In genomic region chr7:52261052-52261451, GRCh38 we compare ENCODE assay signal across 14 cellular contexts.
DNase-seq lines count a peak whose midpoint lies in the region; ATAC-seq and TF ChIP-seq lines count a peak whose summit lies in the region.
"Had no signal": no experiment of that assay in that cellular context is flagged by ENCODE, and none has a peak within 500 bp of the region (broad histone marks: within the 10 kb centered on the region; RNA-seq: fewer than 3 reads in every experiment).

No MANE protein-coding gene starts in this region.

- DNase-seq in astrocyte of the hippocampus (ENCODE audit: low read depth, low spot score) = peak; percentile 18
- peak; percentile 37 for DNase-seq in kidney tubule cell (ENCODE audit: low spot score)
- DNase-seq in renal cortical epithelial cell (ENCODE audit: low read depth) = peak; percentile 9
- DNase-seq in activated CD4-positive, alpha-beta T cell treated with anti-CD3 and anti-CD28 coated beads for 36 hours = no peak
- DNase-seq in HK-2 (ENCODE audit: unreplicated experiment) = no peak
- no peak for DNase-seq in ovary
- DNase-seq: CD8-positive, alpha-beta T cell; COR-L47; DMS153; DMS79 treated with DMSO at 0.1 percent for 48 hours; EL had no signal

- CTCF ChIA-PET in activated CD4-positive, alpha-beta T cell treated with anti-CD3 and anti-CD28 coated beads for 36 hours (lab: Charles Lee) = no interaction called here

- peaks cover 3% of the 10 kb centered on the region for H3K9me3 Mint-ChIP-seq in activated CD4-positive, alpha-beta T cell treated with anti-CD3 and anti-CD28 coated beads for 36 hours (ENCODE audit: low read depth)

- H3K27me3 ChIP-seq in ovary = no peaks in the 10 kb centered on the region

- no peak overlapping the region for H3K27ac Mint-ChIP-seq in activated CD4-positive, alpha-beta T cell treated with anti-CD3 and anti-CD28 coated beads for 36 hours
- H3K27ac Mint-ChIP-seq: CD14-positive monocyte; CD8-positive, alpha-beta T cell; IgD-negative memory B cell had no signal

- H3K4me3 Mint-ChIP-seq in activated CD4-positive, alpha-beta T cell treated with anti-CD3 and anti-CD28 coated beads for 36 hours = no peak overlapping the region
- H3K4me3 Mint-ChIP-seq: CD14-positive monocyte; CD8-positive, alpha-beta T cell; IgD-negative memory B cell had no signal

- no peak overlapping the region for H3K27ac ChIP-seq in ovary

- intact Hi-C loops in activated CD4-positive, alpha-beta T cell treated with anti-CD3 and anti-CD28 coated beads for 36 hours (cut with DNase I, micrococcal nuclease) = loop anchor here in 1 of 2 experiments (10.0 kb wide), 1 partner anchor 826 kb away; no protein-coding TSS in a partner anchor
- intact Hi-C loops in ovary (cut with DNase I) = no loop called here

- 57 to 72% (median 66%) methylated on average over 6 of the region's 6 CpGs for WGBS in ovary, 3 donors

- no peak for TF ChIP-seq EP300 in ovary (IDR thresholded peaks at IDR 0.05)

- no peaks in the 10 kb centered on the region for H3K27me3 Mint-ChIP-seq in activated CD4-positive, alpha-beta T cell treated with anti-CD3 and anti-CD28 coated beads for 36 hours
- H3K27me3 Mint-ChIP-seq: IgD-negative memory B cell had no signal

- POLR2A ChIA-PET in activated CD4-positive, alpha-beta T cell treated with anti-CD3 and anti-CD28 coated beads for 36 hours (lab: Charles Lee) = no interaction called here

- H3K4me1 ChIP-seq in ovary (ENCODE audit: insufficient read depth) = no peaks in the 10 kb centered on the region

- no peaks in the 10 kb centered on the region for H3K4me1 Mint-ChIP-seq in activated CD4-positive, alpha-beta T cell treated with anti-CD3 and anti-CD28 coated beads for 36 hours
- H3K4me1 Mint-ChIP-seq: CD14-positive monocyte, IgD-negative memory B cell had no signal

- H3K9me3 ChIP-seq in ovary = no peaks in the 10 kb centered on the region

- no peak overlapping the region for H3K4me3 ChIP-seq in ovary

- no peak for ATAC-seq in activated CD4-positive, alpha-beta T cell treated with anti-CD3 and anti-CD28 coated beads for 36 hours
- ATAC-seq: CD8-positive, alpha-beta T cell; HCT116 had no signal

- H3K36me3 ChIP-seq in ovary = no peaks in the 10 kb centered on the region

- no peak for TF ChIP-seq POLR2A in ovary (IDR thresholded peaks at IDR 0.05)

- no peak for TF ChIP-seq CTCF in ovary (IDR thresholded peaks at IDR 0.05)

- no peaks in the 10 kb centered on the region for H3K36me3 Mint-ChIP-seq in activated CD4-positive, alpha-beta T cell treated with anti-CD3 and anti-CD28 coated beads for 36 hours (ENCODE audit: low read depth)
- H3K36me3 Mint-ChIP-seq: CD14-positive monocyte; CD8-positive, alpha-beta T cell; IgD-negative memory B cell had no signal

Comparison
In these comparisons a context has a peak if more than half of its experiments do, and no peak if none do; other contexts are left out.
1. DNase-seq: peak in astrocyte of the hippocampus (single experiment), kidney tubule cell (single experiment) and renal cortical epithelial cell (single experiment); none in activated CD4-positive, alpha-beta T cell treated with anti-CD3 and anti-CD28 coated beads for 36 hours (single experiment), HK-2 (single experiment) and ovary (0 of 5).